ENCODE assay signal across 20 cellular contexts in genomic region chr10:98916751-98917150, GRCh38.
A peak's percentile ranks its signal among the peaks of the same experiment; 100 is the strongest.
DNase-seq lines count a peak whose midpoint lies in the region; TF ChIP-seq lines count a peak whose summit lies in the region.
"Had no signal": no experiment of that assay in that cellular context is flagged by ENCODE, and none has a peak within 500 bp of the region (broad histone marks: within the 10 kb centered on the region; RNA-seq: fewer than 3 reads in every experiment).

No MANE protein-coding gene starts in this region.

- no peaks in the 10 kb centered on the region for H3K9me3 Mint-ChIP-seq in endodermal cell

- no peak overlapping the region for H3K4me3 Mint-ChIP-seq in endodermal cell
- H3K4me3 Mint-ChIP-seq: activated CD4-positive, alpha-beta T cell treated with anti-CD3 and anti-CD28 coated beads for 36 hours; activated CD8-positive, alpha-beta memory T cell treated with anti-CD3 and anti-CD28 coated beads, Interleukin-2, amount 10 ng/mL, durations not matched to agents 7 days and 5 days; B cell had no signal

- no peaks in the 10 kb centered on the region for H3K27me3 ChIP-seq in hepatocyte
- H3K27me3 ChIP-seq in endodermal cell (ENCODE audit: control insufficient read depth, insufficient read depth, low read length, poor library complexity, severe bottlenecking) = no peaks in the 10 kb centered on the region
- H3K27me3 ChIP-seq: left lung, sigmoid colon had no signal

- no peak overlapping the region for H2AFZ ChIP-seq in hepatocyte

- no peaks in the 10 kb centered on the region for H3K36me3 Mint-ChIP-seq in endodermal cell (ENCODE audit: low read depth)
- H3K36me3 Mint-ChIP-seq: activated CD8-positive, alpha-beta memory T cell treated with anti-CD3 and anti-CD28 coated beads, Interleukin-2, amount 10 ng/mL, durations not matched to agents 7 days and 5 days had no signal

- peak; percentile 15 for DNase-seq in CD1c-positive myeloid dendritic cell (ENCODE audit: extremely low spot score)
- DNase-seq in HFF-Myc (ENCODE audit: extremely low read depth, low read depth) = peak; percentile 35
- peak; percentile 3 for DNase-seq in SW480 (ENCODE audit: low spot score)
- DNase-seq in hepatocyte (ENCODE audit: low spot score) = no peak
- DNase-seq in NCI-H446 (lab: John Stamatoyannopoulos, UW) = no peak
- DNase-seq in 8988T = no peak
- DNase-seq in endodermal cell = no peak
- DNase-seq in A172 (ENCODE audit: low spot score) = no peak
- DNase-seq: activated CD4-positive, alpha-beta T cell treated with anti-CD3 and anti-CD28 coated beads for 36 hours; activated CD8-positive, alpha-beta memory T cell treated with anti-CD3 and anti-CD28 coated beads, Interleukin-2, amount 10 ng/mL, durations not matched to agents 7 days and 5 days; activated gamma-delta T cell; cerebellar nuclear complex; DMS153; GOT3; left lung; NCI-H1105; sigmoid colon; stimulated activated CD4-positive, alpha-beta T cell treated with anti-CD3 and anti-CD28 coated beads, Interleukin-1b, Interleukin-23, amount 100 ng/mL, for 48 hours had no signal

- H3K9ac ChIP-seq in endodermal cell (ENCODE audit: extremely low read depth, low read length, poor library complexity, severe bottlenecking) = no peak overlapping the region
- H3K9ac ChIP-seq: KMS-11 had no signal

- no peaks in the 10 kb centered on the region for H3K9me2 ChIP-seq in hepatocyte (replicated peaks; ENCODE audit: insufficient read depth)

- WGBS in hepatocyte (ENCODE audit: low lambda C conversion rate, missing lambda C conversion rate) = 69% methylated on average over 1 of the region's 1 CpG
- no CpG with 5 or more reads among the region's 1 CpG for WGBS in endodermal cell (ENCODE audit: insufficient coverage in 1 of 2, insufficient read length in 1 of 2), 2 experiments

- H3K79me2 ChIP-seq in hepatocyte = no peaks in the 10 kb centered on the region

- no peaks in the 10 kb centered on the region for H4K20me1 ChIP-seq in hepatocyte (ENCODE audit: insufficient read depth, poor library complexity, severe bottlenecking)

- H3K9me3 ChIP-seq in hepatocyte (ENCODE audit: low read depth) = no peaks in the 10 kb centered on the region
- no peaks in the 10 kb centered on the region for H3K9me3 ChIP-seq in endodermal cell (ENCODE audit: control insufficient read depth, low read length)
- H3K9me3 ChIP-seq: left lung, sigmoid colon had no signal

- H3K4me3 ChIP-seq in HFF-Myc (replicated peaks; ENCODE audit: low read depth, low read length) (no peak overlapping the region), hepatocyte (no peak overlapping the region), endodermal cell (ENCODE audit: low read length) (no peak overlapping the region)
- H3K4me3 ChIP-seq: left lung, sigmoid colon had no signal

- peak; percentile 30 for TF ChIP-seq CTCF in HFF-Myc (IDR thresholded peaks at IDR 0.05; ENCODE audit: low read depth, low read length, missing control alignments)
- peak; percentile 20 for TF ChIP-seq CTCF in hepatocyte (IDR thresholded peaks at IDR 0.05; ENCODE audit: poor library complexity)
- no peak for TF ChIP-seq CTCF in endodermal cell (conservative IDR thresholded peaks at IDR 0.05)

- H3K27me3 Mint-ChIP-seq in endodermal cell (ENCODE audit: insufficient read depth) = no peaks in the 10 kb centered on the region
- H3K27me3 Mint-ChIP-seq: activated CD4-positive, alpha-beta T cell treated with anti-CD3 and anti-CD28 coated beads for 36 hours; activated CD8-positive, alpha-beta memory T cell treated with anti-CD3 and anti-CD28 coated beads, Interleukin-2, amount 10 ng/mL, durations not matched to agents 7 days and 5 days; B cell had no signal

- H3K4me1 ChIP-seq in hepatocyte (ENCODE audit: insufficient read depth) (peaks cover 5% of the 10 kb centered on the region), endodermal cell (ENCODE audit: control insufficient read depth, insufficient read depth, low read length) (no peaks in the 10 kb centered on the region)
- H3K4me1 ChIP-seq: left lung had no signal

- peaks cover 2% of the 10 kb centered on the region for H3K4me1 Mint-ChIP-seq in endodermal cell
- H3K4me1 Mint-ChIP-seq: activated CD4-positive, alpha-beta T cell treated with anti-CD3 and anti-CD28 coated beads for 36 hours; activated CD8-positive, alpha-beta memory T cell treated with anti-CD3 and anti-CD28 coated beads, Interleukin-2, amount 10 ng/mL, durations not matched to agents 7 days and 5 days; B cell had no signal

- no peak overlapping the region for H3K4me2 ChIP-seq in hepatocyte
- H3K4me2 ChIP-seq: KMS-11 had no signal

- H3K27ac ChIP-seq in hepatocyte = no peak overlapping the region
- no peak overlapping the region for H3K27ac ChIP-seq in endodermal cell (ENCODE audit: low read depth, low read length)
- H3K27ac ChIP-seq: KMS-11, left lung had no signal

- no peak overlapping the region for H3K27ac Mint-ChIP-seq in endodermal cell
- H3K27ac Mint-ChIP-seq: activated CD4-positive, alpha-beta T cell treated with anti-CD3 and anti-CD28 coated beads for 36 hours; activated CD8-positive, alpha-beta memory T cell treated with anti-CD3 and anti-CD28 coated beads, Interleukin-2, amount 10 ng/mL, durations not matched to agents 7 days and 5 days; B cell had no signal

- H3K36me3 ChIP-seq in hepatocyte (replicated peaks; ENCODE audit: insufficient read depth, low read depth) (no peaks in the 10 kb centered on the region), endodermal cell (ENCODE audit: control insufficient read depth, insufficient read depth, low read length) (no peaks in the 10 kb centered on the region)
- H3K36me3 ChIP-seq: left lung, sigmoid colon had no signal

Comparison
In these comparisons a context has a peak if more than half of its experiments do, and no peak if none do; other contexts are left out.
1. DNase-seq: peak in CD1c-positive myeloid dendritic cell (single experiment), HFF-Myc (single experiment) and SW480 (single experiment); none in hepatocyte (single experiment), NCI-H446 (0 of 2), 8988T (single experiment), endodermal cell (single experiment) and A172 (single experiment).